ENCODE assay signal across 13 cellular contexts in genomic region chr4:26140150-26140898, GRCh38.
DNase-seq lines count a peak whose midpoint lies in the region; ATAC-seq and TF ChIP-seq lines count a peak whose summit lies in the region.
"Had no signal": no experiment of that assay in that cellular context is flagged by ENCODE, and none has a peak within 500 bp of the region (broad histone marks: within the 10 kb centered on the region; RNA-seq: fewer than 3 reads in every experiment).

No MANE protein-coding gene starts in this region.

- 88% methylated on average over 7 of the region's 8 CpGs for WGBS in esophagus muscularis mucosa

- TF ChIP-seq CTCF in esophagus muscularis mucosa (IDR thresholded peaks at IDR 0.05) (no peak), gastrocnemius medialis (IDR thresholded peaks at IDR 0.05 in 4 of 5, conservative IDR thresholded peaks at IDR 0.05 in 1 of 5) (no peak), GM13976 (IDR thresholded peaks at IDR 0.05; ENCODE audit: borderline replicate concordance, control extremely low read depth, extremely low read depth, insufficient read depth, missing control alignments) (no peak)

- DNase-seq in GM03348 (ENCODE audit: low spot score) (peak; percentile 23), NOMO-1 treated with DMSO at 0.1 percent for 48 hours (lab: John Stamatoyannopoulos, UW; ENCODE audit: unreplicated experiment) (peak; percentile 68), esophagus muscularis mucosa (ENCODE audit: extremely low spot score) (no peak), gastrocnemius medialis (peak in 1 of 2 donors; percentile 27), GM13976 (ENCODE audit: low spot score) (no peak), KG1 (lab: John Stamatoyannopoulos, UW) (no peak), NCI-H1436 (lab: John Stamatoyannopoulos, UW) (no peak)
- DNase-seq: activated CD8-positive, alpha-beta T cell treated with anti-CD3 and anti-CD28 coated beads, Interleukin-2, amount 10 ng/mL, durations not matched to agents 7 days and 5 days; naive B cell; NCI-H2107; SHP77 had no signal

- TF ChIP-seq POLR2A in esophagus muscularis mucosa (IDR thresholded peaks at IDR 0.05; ENCODE audit: low read depth) (no peak), gastrocnemius medialis (IDR thresholded peaks at IDR 0.05) (no peak)

- H3K4me3 ChIP-seq in esophagus muscularis mucosa (no peak overlapping the region), gastrocnemius medialis (no peak overlapping the region)
- H3K4me3 ChIP-seq: upper lobe of left lung had no signal

- H3K9me3 ChIP-seq in esophagus muscularis mucosa (no peaks in the 10 kb centered on the region), gastrocnemius medialis (no peaks in the 10 kb centered on the region)
- H3K9me3 ChIP-seq: upper lobe of left lung had no signal

- peaks cover 0 to 7% (median 0%) of the 10 kb centered on the region in 4 donors for H3K4me1 ChIP-seq in esophagus muscularis mucosa
- H3K4me1 ChIP-seq in gastrocnemius medialis, result peaks cover 4 to 10% of the 10 kb centered on the region in 2 donors

- ATAC-seq in gastrocnemius medialis (peak; percentile 57 to 76), GM19035 (IDR thresholded peaks at IDR 0.05; ENCODE audit: unreplicated experiment) (no peak)
- ATAC-seq: activated CD8-positive, alpha-beta T cell treated with anti-CD3 and anti-CD28 coated beads, Interleukin-2, amount 10 ng/mL, durations not matched to agents 7 days and 5 days had no signal

- intact Hi-C loops in esophagus muscularis mucosa (cut with DNase I) (no loop called here), gastrocnemius medialis (cut with DNase I; ENCODE audit: low total_unique reads) (no loop called here)

- no peak for TF ChIP-seq EP300 in esophagus muscularis mucosa (IDR thresholded peaks at IDR 0.05)

- H3K27ac ChIP-seq in esophagus muscularis mucosa (replicated peaks in 1 of 4), result peak overlapping the region in 3 of 4 donors; percentile 29 to 44 (median 44)
- peak overlapping the region; percentile 10 to 57 (median 36) for H3K27ac ChIP-seq in gastrocnemius medialis

- in situ Hi-C loops in gastrocnemius medialis (cut with MboI; ENCODE audit: low sequenced_read_pairs in 4 of 4) (no loop called here), GM13976 (cut with MboI; ENCODE audit: low sequenced_read_pairs, unreplicated experiment) (no loop called here)

- H3K36me3 ChIP-seq in esophagus muscularis mucosa (no peaks in the 10 kb centered on the region), gastrocnemius medialis (no peaks in the 10 kb centered on the region)
- H3K36me3 ChIP-seq: upper lobe of left lung had no signal

- no peaks in the 10 kb centered on the region for H3K27me3 ChIP-seq in esophagus muscularis mucosa
- H3K27me3 ChIP-seq in gastrocnemius medialis, result no peaks in the 10 kb centered on the region
- H3K27me3 ChIP-seq: upper lobe of left lung had no signal

Comparison
In these comparisons a context has a peak if more than half of its experiments do, and no peak if none do; other contexts are left out.
1. DNase-seq: peak in GM03348 (single experiment) and NOMO-1 treated with DMSO at 0.1 percent for 48 hours (single experiment); none in esophagus muscularis mucosa (single experiment), GM13976 (single experiment), KG1 (single experiment) and NCI-H1436 (single experiment).